21 cellular contexts compared by ENCODE assay signal in the genomic region with DNA sequence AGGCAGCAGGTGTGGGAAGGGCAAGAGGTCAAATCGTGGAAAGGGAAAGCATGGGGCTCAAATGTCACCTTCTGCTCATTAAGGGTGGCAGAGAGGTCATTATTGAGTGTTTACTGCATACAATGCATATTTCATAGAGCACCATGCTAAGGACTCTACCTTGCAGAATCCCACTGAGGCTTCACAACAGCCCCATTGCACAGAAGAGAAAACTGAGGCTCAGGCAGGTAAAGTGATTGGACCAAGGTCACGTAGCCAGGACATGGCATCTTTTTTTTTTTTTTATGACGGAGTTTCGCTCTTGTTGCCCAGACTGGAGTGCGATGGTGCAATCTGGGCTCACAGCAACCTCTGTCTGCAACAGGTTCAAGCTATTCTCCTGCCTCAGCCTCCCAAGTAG. TPM values are rescaled to one million over a fixed set of nuclear protein-coding genes. Genes with fewer than 3 reads are reported as not detected.
DNase-seq lines count a peak whose midpoint lies in the region; ATAC-seq, FAIRE-seq and TF ChIP-seq lines count a peak whose summit lies in the region.
"Had no signal": no experiment of that assay in that cellular context is flagged by ENCODE, and none has a peak within 500 bp of the region (broad histone marks: within the 10 kb centered on the region; RNA-seq: fewer than 3 reads in every experiment).

No MANE protein-coding gene starts in this region.

- BruUV-seq in HepG2 (replicated peaks; lab: Mats Ljungman, UMichigan) = no TSS peak

- H3F3A ChIP-seq in neural progenitor cell (ENCODE audit: low read depth) = peaks cover 9% of the 10 kb centered on the region

- WGBS in HepG2 (ENCODE audit: low lambda C conversion rate) = 86% methylated on average over 5 of the region's 5 CpGs
- WGBS in right lobe of liver (ENCODE audit: insufficient coverage, low coverage, low lambda C conversion rate, missing lambda C conversion rate) = 29% methylated on average over 1 of the region's 5 CpGs
- 87 to 88% methylated on average over 5 of the region's 5 CpGs for WGBS in sigmoid colon, 2 donors

- H3K4me2 ChIP-seq in HepG2 (ENCODE audit: low read depth, low read length) (no peak overlapping the region), neural progenitor cell (no peak overlapping the region)
- H3K4me2 ChIP-seq: A549 had no signal

- TF ChIP-seq CTCF in HepG2 (CRISPR knock-in tag; IDR thresholded peaks at IDR 0.05) (no peak), right lobe of liver (IDR thresholded peaks at IDR 0.05) (no peak), neural progenitor cell (IDR thresholded peaks at IDR 0.05) (no peak), sigmoid colon (IDR thresholded peaks at IDR 0.05) (no peak)

- peaks cover 12% of the 10 kb centered on the region for H3K27me3 Mint-ChIP-seq in neural progenitor cell (ENCODE audit: insufficient read depth, low read depth)
- H3K27me3 Mint-ChIP-seq in natural killer cell treated with Interleukin-12 subunit alpha and Interleukin-12 subunit beta and Interleukin-15 and Interleukin-18, amount 100 ng/mL, for 72 hours = peaks cover 0 to 4% of the 10 kb centered on the region in 2 donors

- H3K4me1 ChIP-seq in HepG2 (ENCODE audit: insufficient read depth, low read length) = peaks cover 40% of the 10 kb centered on the region
- H3K4me1 ChIP-seq in right lobe of liver = no peaks in the 10 kb centered on the region
- peaks cover 27% of the 10 kb centered on the region for H3K4me1 ChIP-seq in neural progenitor cell
- H3K4me1 ChIP-seq in sigmoid colon = peaks cover 0 to 21% (median 0%) of the 10 kb centered on the region in 4 donors
- H3K4me1 ChIP-seq: A549 had no signal

- H3K27ac ChIP-seq in HepG2 (ENCODE audit: extremely low read length, insufficient read depth, low read length) = no peak overlapping the region
- no peak overlapping the region for H3K27ac ChIP-seq in right lobe of liver
- peak overlapping the region; percentile 91 for H3K27ac ChIP-seq in caudate nucleus (ENCODE audit: low read depth, low read length)
- no peak overlapping the region for H3K27ac ChIP-seq in neural progenitor cell
- no peak overlapping the region for H3K27ac ChIP-seq in sigmoid colon
- H3K27ac ChIP-seq: 22Rv1, A549 had no signal

- ATAC-seq in HepG2 (no peak), right lobe of liver (no peak)
- ATAC-seq in natural killer cell treated with Interleukin-12 subunit alpha and Interleukin-12 subunit beta and Interleukin-15 and Interleukin-18, amount 100 ng/mL, for 72 hours = no peak
- ATAC-seq: A549; CD8-positive, alpha-beta T cell; GM12878 had no signal

- no peaks in the 10 kb centered on the region for H3K36me3 Mint-ChIP-seq in neural progenitor cell
- H3K36me3 Mint-ChIP-seq in natural killer cell treated with Interleukin-12 subunit alpha and Interleukin-12 subunit beta and Interleukin-15 and Interleukin-18, amount 100 ng/mL, for 72 hours = no peaks in the 10 kb centered on the region
- H3K36me3 Mint-ChIP-seq: CD8-positive, alpha-beta T cell had no signal

- no peak for DNase-seq in HepG2 (ENCODE audit: low spot score)
- DNase-seq in right lobe of liver = no peak
- DNase-seq in caudate nucleus (lab: John Stamatoyannopoulos, UW) = no peak
- DNase-seq in neural progenitor cell (ENCODE audit: low spot score) = no peak
- no peak for DNase-seq in sigmoid colon
- DNase-seq in natural killer cell treated with Interleukin-12 subunit alpha and Interleukin-12 subunit beta and Interleukin-15 and Interleukin-18, amount 100 ng/mL, for 72 hours (ENCODE audit: low spot score) = no peak
- DNase-seq in NK-92 treated with Interleukin-12 subunit alpha and Interleukin-12 subunit beta, amount 100 ng/mL, for 24 hours (lab: John Stamatoyannopoulos, UW) = no peak
- no peak for DNase-seq in HUDEP-2 (lab: John Stamatoyannopoulos, UW; ENCODE audit: unreplicated experiment in 76 of 76)
- DNase-seq: AML-193; Calu3; CD8-positive, alpha-beta T cell; DMS53; DND-41; EL; H9 had no signal

- TF ChIP-seq RAD21 in HepG2 (CRISPR knock-in tag; IDR thresholded peaks at IDR 0.05) = no peak

- TF ChIP-seq EP300 in HepG2 (IDR thresholded peaks at IDR 0.05; ENCODE audit: low read depth in 2 of 2, low read length in 2 of 2) = no peak
- no peak for TF ChIP-seq EP300 in HepG2 (CRISPR knock-in tag; IDR thresholded peaks at IDR 0.05; ENCODE audit: borderline replicate concordance)
- TF ChIP-seq EP300 in sigmoid colon (IDR thresholded peaks at IDR 0.05) = no peak

- H3K27ac Mint-ChIP-seq in neural progenitor cell = no peak overlapping the region
- no peak overlapping the region for H3K27ac Mint-ChIP-seq in natural killer cell treated with Interleukin-12 subunit alpha and Interleukin-12 subunit beta and Interleukin-15 and Interleukin-18, amount 100 ng/mL, for 72 hours
- H3K27ac Mint-ChIP-seq: CD8-positive, alpha-beta T cell; H9 had no signal

- no peaks in the 10 kb centered on the region for H3K9me3 Mint-ChIP-seq in neural progenitor cell
- no peaks in the 10 kb centered on the region for H3K9me3 Mint-ChIP-seq in natural killer cell treated with Interleukin-12 subunit alpha and Interleukin-12 subunit beta and Interleukin-15 and Interleukin-18, amount 100 ng/mL, for 72 hours
- H3K9me3 Mint-ChIP-seq: CD8-positive, alpha-beta T cell; H9 had no signal

- H3K36me3 ChIP-seq in HepG2 (replicated peaks in 1 of 2; ENCODE audit: control insufficient read depth in 1 of 2, insufficient read depth in 2 of 2, low read length in 2 of 2) (no peaks in the 10 kb centered on the region), right lobe of liver (no peaks in the 10 kb centered on the region), neural progenitor cell (no peaks in the 10 kb centered on the region), sigmoid colon (no peaks in the 10 kb centered on the region)

- peaks cover 9% of the 10 kb centered on the region; the same call in 1 of the 2 replicates for H4K20me1 ChIP-seq in HepG2 (ENCODE audit: insufficient read depth, low read length)
- peaks cover 23% of the 10 kb centered on the region for H4K20me1 ChIP-seq in neural progenitor cell (ENCODE audit: low read depth)

- H3K27me3 ChIP-seq in HepG2 (ENCODE audit: control insufficient read depth in 1 of 2, insufficient read depth in 2 of 2, low read length in 2 of 2) (no peaks in the 10 kb centered on the region), right lobe of liver (no peaks in the 10 kb centered on the region), neural progenitor cell (peaks cover 34% of the 10 kb centered on the region), sigmoid colon (no peaks in the 10 kb centered on the region)

- POLR2A ChIA-PET in HepG2 (lab: Yijun Ruan, JAX) = no interaction called here

- TF ChIP-seq POLR2A in HepG2 (IDR thresholded peaks at IDR 0.05; ENCODE audit: insufficient read depth in 1 of 2, low read depth in 2 of 2, low read length in 2 of 2) = no peak
- TF ChIP-seq POLR2A in right lobe of liver (IDR thresholded peaks at IDR 0.05) = no peak
- no peak for TF ChIP-seq POLR2A in sigmoid colon (IDR thresholded peaks at IDR 0.05)

- intact Hi-C loops in HepG2 (cut with micrococcal nuclease; ENCODE audit: unreplicated experiment) (no loop called here), right lobe of liver (cut with DNase I) (no loop called here), sigmoid colon (cut with DNase I) (no loop called here)

- no peak overlapping the region for H3K9ac ChIP-seq in HepG2 (ENCODE audit: insufficient read depth, low read depth, low read length)
- no peak overlapping the region for H3K9ac ChIP-seq in neural progenitor cell

- no peaks in the 10 kb centered on the region for H3K9me3 ChIP-seq in HepG2 (ENCODE audit: low read length)
- no peaks in the 10 kb centered on the region for H3K9me3 ChIP-seq in right lobe of liver
- H3K9me3 ChIP-seq in neural progenitor cell (ENCODE audit: low read depth) = no peaks in the 10 kb centered on the region
- H3K9me3 ChIP-seq in sigmoid colon = no peaks in the 10 kb centered on the region
- H3K9me3 ChIP-seq: A549 had no signal

- peak overlapping the region; percentile 65 for H3K4me3 Mint-ChIP-seq in neural progenitor cell
- H3K4me3 Mint-ChIP-seq in natural killer cell treated with Interleukin-12 subunit alpha and Interleukin-12 subunit beta and Interleukin-15 and Interleukin-18, amount 100 ng/mL, for 72 hours = no peak overlapping the region
- H3K4me3 Mint-ChIP-seq: CD8-positive, alpha-beta T cell; H9 had no signal

- no peak for FAIRE-seq in HepG2 (lab: Jason Lieb, UNC)
- FAIRE-seq: A549, GM12878, GM19239, H1 had no signal

- H3K79me2 ChIP-seq in HepG2 (ENCODE audit: insufficient read depth, low read length) (no peaks in the 10 kb centered on the region), neural progenitor cell (ENCODE audit: low read depth) (no peaks in the 10 kb centered on the region)

- H3K4me1 Mint-ChIP-seq in neural progenitor cell = peaks cover 44% of the 10 kb centered on the region
- H3K4me1 Mint-ChIP-seq in natural killer cell treated with Interleukin-12 subunit alpha and Interleukin-12 subunit beta and Interleukin-15 and Interleukin-18, amount 100 ng/mL, for 72 hours (ENCODE audit: low read depth in 2 of 2) = peaks cover 0 to 2% of the 10 kb centered on the region in 2 donors

- no peak overlapping the region for H3K4me3 ChIP-seq in HepG2 (replicated peaks in 1 of 3; ENCODE audit: insufficient read depth in 1 of 3, low read depth in 2 of 3, low read length in 3 of 3)
- H3K4me3 ChIP-seq in right lobe of liver = no peak overlapping the region
- no peak overlapping the region for H3K4me3 ChIP-seq in neural progenitor cell
- H3K4me3 ChIP-seq in sigmoid colon = no peak overlapping the region
- H3K4me3 ChIP-seq: A549, GM12878 had no signal

- in situ Hi-C loops in HepG2 (cut with HindIII; ENCODE audit: extremely low pct_ligation_motif_present, low pct_unique_long_range_greater_than_20kb) = loop anchor here (5.0 kb wide), 1 partner anchor 104 kb away; no protein-coding TSS in a partner anchor

- CTCF ChIA-PET in HepG2 (lab: Yijun Ruan, JAX; ENCODE audit: low intra/inter-chr PET ratio, low total read pairs) = no interaction called here

- H2AFZ ChIP-seq in HepG2 (ENCODE audit: low read length) (no peak overlapping the region), neural progenitor cell (replicated peaks) (no peak overlapping the region)

RNA-seq across cellular contexts. Expression of a gene that starts 7.8 kb away (rescaled TPM):
- 0.02 TPM in 1 of 2 replicates, not detected in the other for total RNA-seq in HepG2 (2016; rRNA removed; fragmentation: Illumina TruSeq; extraction: Trizol)
- total RNA-seq in HepG2 (2016; cell fraction: cytosol; rRNA removed; fragmentation: Illumina TruSeq; extraction: Trizol; ENCODE audit: low read depth) = not detected in 2 replicates
- total RNA-seq in HepG2 (2016; cell fraction: insoluble cytoplasmic fraction; rRNA removed; fragmentation: Illumina TruSeq; extraction: Trizol) = not detected in 2 replicates
- not detected in 2 replicates for total RNA-seq in HepG2 (2016; cell fraction: membrane; rRNA removed; fragmentation: Illumina TruSeq; extraction: Trizol)
- 0.09 TPM in 1 of 2 replicates, not detected in the other for total RNA-seq in HepG2 (2016; cell fraction: nucleus; rRNA removed; fragmentation: Illumina TruSeq; extraction: Trizol)
- polyA plus RNA-seq in HepG2 (2011; rRNA removed) = 0.08 TPM in 2 replicates
- polyA plus RNA-seq in HepG2 (2011; cell fraction: cytosol; rRNA removed) = 0.03 TPM in 2 replicates
- 0.06 and 0.10 TPM in 2 replicates for polyA plus RNA-seq in HepG2 (2011; cell fraction: nucleus; rRNA removed)
- 0.28 and 0.32 TPM in 2 replicates for polyA plus RNA-seq in HepG2 (2012)
- not detected in 2 replicates for polyA plus RNA-seq in HepG2 (2016; cell fraction: cytosol; fragmentation: Illumina TruSeq; extraction: Trizol; ENCODE audit: low read depth)
- polyA plus RNA-seq in HepG2 (2016; cell fraction: insoluble cytoplasmic fraction; fragmentation: Illumina TruSeq; extraction: Trizol; ENCODE audit: low read depth) = 0.10 TPM in 1 of 2 replicates, not detected in the other
- not detected in 2 replicates for polyA plus RNA-seq in HepG2 (2016; cell fraction: membrane; fragmentation: Illumina TruSeq; extraction: Trizol; ENCODE audit: low read depth)
- polyA plus RNA-seq in HepG2 (2016; cell fraction: nucleus; fragmentation: Illumina TruSeq; extraction: Trizol; ENCODE audit: insufficient read depth, low read depth) = not detected in 2 replicates
- polyA minus RNA-seq in HepG2 (2011; rRNA and poly(A)+ RNA removed; ENCODE audit: low replicate concordance) = 0.07 and 0.22 TPM in 2 replicates
- polyA minus RNA-seq in HepG2 (2011; cell fraction: cytosol; rRNA and poly(A)+ RNA removed) = 0.18 and 0.20 TPM in 2 replicates
- polyA minus RNA-seq in HepG2 (2011; cell fraction: nucleus; rRNA and poly(A)+ RNA removed) = 0.39 TPM in 1 of 2 replicates, not detected in the other
- under 1 TPM in 1 of 6 experiments, not detected in 5; 0.12 TPM for total RNA-seq in right lobe of liver
- total RNA-seq in neural progenitor cell (ENCODE audit: low replicate concordance) = 0.11 and 0.12 TPM in 2 replicates
- total RNA-seq in sigmoid colon = 1 to 10 TPM in 3 of 4 donors, under 1 TPM in 1; 0.99 to 6.9 (median 3.1) TPM
- polyA plus RNA-seq in sigmoid colon = under 1 TPM in 1 of 3 donors, not detected in 2; 0.66 TPM
- not detected for total RNA-seq in natural killer cell treated with Interleukin-12 subunit alpha and Interleukin-12 subunit beta and Interleukin-15 and Interleukin-18, amount 100 ng/mL, for 72 hours
- total RNA-seq: CD8-positive, alpha-beta T cell; G401; GM12878 had no signal

RNA-seq across cellular contexts. Expression of a gene that starts 57.3 kb away (rescaled TPM):
- 58.8 and 78.7 TPM in 2 replicates for total RNA-seq in HepG2 (2016; rRNA removed; fragmentation: Illumina TruSeq; extraction: Trizol)
- total RNA-seq in HepG2 (2016; cell fraction: cytosol; rRNA removed; fragmentation: Illumina TruSeq; extraction: Trizol; ENCODE audit: low read depth) = 20.2 and 22.1 TPM in 2 replicates
- 63.7 and 75.6 TPM in 2 replicates for total RNA-seq in HepG2 (2016; cell fraction: insoluble cytoplasmic fraction; rRNA removed; fragmentation: Illumina TruSeq; extraction: Trizol)
- 29.1 and 30.2 TPM in 2 replicates for total RNA-seq in HepG2 (2016; cell fraction: membrane; rRNA removed; fragmentation: Illumina TruSeq; extraction: Trizol)
- 37.3 and 37.7 TPM in 2 replicates for total RNA-seq in HepG2 (2016; cell fraction: nucleus; rRNA removed; fragmentation: Illumina TruSeq; extraction: Trizol)
- polyA plus RNA-seq in HepG2 (2011; rRNA removed) = 130 TPM in 2 replicates
- polyA plus RNA-seq in HepG2 (2011; cell fraction: cytosol; rRNA removed) = 108 and 143 TPM in 2 replicates
- polyA plus RNA-seq in HepG2 (2011; cell fraction: nucleus; rRNA removed) = 193 and 235 TPM in 2 replicates
- 62.7 and 68.2 TPM in 2 replicates for polyA plus RNA-seq in HepG2 (2012)
- polyA plus RNA-seq in HepG2 (2016; cell fraction: cytosol; fragmentation: Illumina TruSeq; extraction: Trizol; ENCODE audit: low read depth) = 38.9 TPM in 2 replicates
- 103 and 127 TPM in 2 replicates for polyA plus RNA-seq in HepG2 (2016; cell fraction: insoluble cytoplasmic fraction; fragmentation: Illumina TruSeq; extraction: Trizol; ENCODE audit: low read depth)
- 42.5 and 43.1 TPM in 2 replicates for polyA plus RNA-seq in HepG2 (2016; cell fraction: membrane; fragmentation: Illumina TruSeq; extraction: Trizol; ENCODE audit: low read depth)
- 108 and 115 TPM in 2 replicates for polyA plus RNA-seq in HepG2 (2016; cell fraction: nucleus; fragmentation: Illumina TruSeq; extraction: Trizol; ENCODE audit: insufficient read depth, low read depth)
- polyA minus RNA-seq in HepG2 (2011; rRNA and poly(A)+ RNA removed; ENCODE audit: low replicate concordance) = 120 and 135 TPM in 2 replicates
- 51.3 and 59.5 TPM in 2 replicates for polyA minus RNA-seq in HepG2 (2011; cell fraction: cytosol; rRNA and poly(A)+ RNA removed)
- 31.7 and 32.2 TPM in 2 replicates for polyA minus RNA-seq in HepG2 (2011; cell fraction: nucleus; rRNA and poly(A)+ RNA removed)
- 10 to 100 TPM; 23.2 to 35.3 (median 24.7) TPM for total RNA-seq in right lobe of liver
- total RNA-seq in neural progenitor cell (ENCODE audit: low replicate concordance) = 51.3 and 84.8 TPM in 2 replicates
- total RNA-seq in sigmoid colon = 10 to 100 TPM; 44.8 to 61.7 (median 57.8) TPM
- polyA plus RNA-seq in sigmoid colon = 10 to 100 TPM; 88.9 to 96.4 (median 91.3) TPM
- 10 to 100 TPM; 87.8 to 96.6 TPM for total RNA-seq in natural killer cell treated with Interleukin-12 subunit alpha and Interleukin-12 subunit beta and Interleukin-15 and Interleukin-18, amount 100 ng/mL, for 72 hours
